ENCODE assay signal across 28 cellular contexts in the genomic region with DNA sequence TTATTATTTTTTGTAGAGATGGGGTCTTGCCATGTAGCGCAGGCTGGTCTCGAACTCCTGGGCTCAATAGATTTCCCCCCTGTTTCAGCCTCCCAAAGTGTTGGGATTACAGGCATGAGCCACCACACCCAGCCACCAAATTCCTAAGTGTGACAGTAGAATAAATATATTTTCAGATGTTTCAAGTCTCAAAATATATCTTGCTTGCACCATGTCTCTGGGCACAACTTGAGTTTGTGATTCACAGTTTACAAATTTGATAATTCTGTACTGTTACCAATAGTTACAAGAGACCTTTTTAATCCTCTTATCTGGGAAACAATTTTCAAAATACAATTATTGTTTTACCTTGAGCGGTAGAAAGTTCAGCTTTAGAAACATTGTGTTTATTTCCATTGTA.
"Had no signal": no experiment of that assay in that cellular context is flagged by ENCODE, and none has a peak within 500 bp of the region (broad histone marks: within the 10 kb centered on the region; RNA-seq: fewer than 3 reads in every experiment).

No MANE protein-coding gene starts in this region.

- H3K4me1 ChIP-seq: pancreas, prostate gland had no signal

- DNase-seq: naive B cell; naive thymus-derived CD8-positive, alpha-beta T cell; nephron progenitor cell; nucleus accumbens; pancreas; retina; small intestine; stimulated activated CD4-positive, alpha-beta T cell treated with anti-CD3 and anti-CD28 coated beads, Interleukin-15, amount 100 ng/mL, for 24 hours; stimulated activated CD4-positive, alpha-beta T cell treated with anti-CD3 and anti-CD28 coated beads, Interleukin-2, amount 100 ng/mL, for 24 hours; stimulated activated CD4-positive, alpha-beta T cell treated with anti-CD3 and anti-CD28 coated beads, Interleukin-2, amount 100 ng/mL, for 48 hours; stimulated activated CD4-positive, alpha-beta T cell treated with anti-CD3 and anti-CD28 coated beads, Interleukin-4, amount 100 ng/mL, for 24 hours; stimulated activated naive B cell treated with anti-CD40 and anti-IgM and Interleukin-4, amounts not matched to agents 10 μg/mL and 1 μg/mL and 100 μg/mL, for 72 hours; stimulated activated naive CD4-positive, alpha-beta T cell treated with Interleukin-2 at 50 U/mL for 16 hours; stomach; thyroid gland; trophoblast cell; upper lobe of right lung; uterus had no signal

- H3K27me3 ChIP-seq: neutrophil, pancreas, stomach, thyroid gland, tibial nerve, upper lobe of right lung, uterus had no signal

- H3K36me3 ChIP-seq: neutrophil, pancreas, prostate gland, thoracic aorta, thyroid gland, upper lobe of right lung, uterus had no signal

- H3K27ac Mint-ChIP-seq: naive B cell; naive thymus-derived CD8-positive, alpha-beta T cell; nephron progenitor cell; stimulated activated effector memory CD8-positive, alpha-beta T cell treated with anti-CD3 and anti-CD28 coated beads, Interleukin-12 subunit alpha, Interleukin-12 subunit beta, amount 100 ng/mL, for 72 hours; stimulated activated naive B cell treated with anti-CD40 and anti-IgM and Interleukin-4, amounts not matched to agents 10 μg/mL and 1 μg/mL and 100 μg/mL, for 72 hours; stimulated activated naive CD8-positive, alpha-beta T cell treated with anti-CD3 and anti-CD28 coated beads, Interleukin-15, Interleukin-2, amounts not matched to agents 100 ng/mL and 50 ng/mL, for 24 hours had no signal

- H3K9me3 Mint-ChIP-seq: naive B cell; naive thymus-derived CD8-positive, alpha-beta T cell; natural killer cell treated with Interleukin-12 subunit alpha and Interleukin-12 subunit beta and Interleukin-15 and Interleukin-18, amount 100 ng/mL, for 72 hours; nephron progenitor cell; neural crest cell; stimulated activated effector memory CD8-positive, alpha-beta T cell treated with anti-CD3 and anti-CD28 coated beads, Interleukin-12 subunit alpha, Interleukin-12 subunit beta, amount 100 ng/mL, for 72 hours; stimulated activated naive B cell treated with anti-CD40 and anti-IgM and Interleukin-4, amounts not matched to agents 10 μg/mL and 1 μg/mL and 100 μg/mL, for 72 hours; stimulated activated naive CD8-positive, alpha-beta T cell treated with anti-CD3 and anti-CD28 coated beads, Interleukin-15, Interleukin-2, amounts not matched to agents 100 ng/mL and 50 ng/mL, for 24 hours had no signal

- ATAC-seq: naive thymus-derived CD8-positive, alpha-beta T cell; natural killer cell treated with Interleukin-12 subunit alpha and Interleukin-12 subunit beta and Interleukin-15 and Interleukin-18, amount 100 ng/mL, for 72 hours; pancreas; right cardiac atrium; sciatic nerve; stimulated activated effector memory CD8-positive, alpha-beta T cell treated with anti-CD3 and anti-CD28 coated beads, Interleukin-12 subunit alpha, Interleukin-12 subunit beta, amount 100 ng/mL, for 72 hours; stimulated activated naive B cell treated with anti-CD40 and anti-IgM and Interleukin-4, amounts not matched to agents 10 μg/mL and 1 μg/mL and 100 μg/mL, for 72 hours; upper lobe of right lung had no signal

- H3K27me3 Mint-ChIP-seq: naive B cell; naive thymus-derived CD8-positive, alpha-beta T cell; natural killer cell treated with Interleukin-12 subunit alpha and Interleukin-12 subunit beta and Interleukin-15 and Interleukin-18, amount 100 ng/mL, for 72 hours; stimulated activated naive B cell treated with anti-CD40 and anti-IgM and Interleukin-4, amounts not matched to agents 10 μg/mL and 1 μg/mL and 100 μg/mL, for 72 hours; stimulated activated naive CD8-positive, alpha-beta T cell treated with anti-CD3 and anti-CD28 coated beads, Interleukin-15, Interleukin-2, amounts not matched to agents 100 ng/mL and 50 ng/mL, for 24 hours had no signal

- H3K9me3 ChIP-seq: neutrophil, pancreas, prostate gland, stomach, thoracic aorta, thyroid gland, tibial nerve, upper lobe of right lung, uterus had no signal

- H3K27ac ChIP-seq: neutrophil, pancreas, prostate gland, stomach, thoracic aorta, thyroid gland, tibial nerve, upper lobe of right lung, uterus had no signal

- H3K4me3 ChIP-seq: pancreas, prostate gland, stomach, thoracic aorta, thyroid gland, tibial nerve, upper lobe of right lung, uterus had no signal

- H3K4me3 Mint-ChIP-seq: naive thymus-derived CD8-positive, alpha-beta T cell; natural killer cell treated with Interleukin-12 subunit alpha and Interleukin-12 subunit beta and Interleukin-15 and Interleukin-18, amount 100 ng/mL, for 72 hours; nephron progenitor cell; neural crest cell; stimulated activated effector memory CD8-positive, alpha-beta T cell treated with anti-CD3 and anti-CD28 coated beads, Interleukin-12 subunit alpha, Interleukin-12 subunit beta, amount 100 ng/mL, for 72 hours; stimulated activated naive B cell treated with anti-CD40 and anti-IgM and Interleukin-4, amounts not matched to agents 10 μg/mL and 1 μg/mL and 100 μg/mL, for 72 hours; stimulated activated naive CD8-positive, alpha-beta T cell treated with anti-CD3 and anti-CD28 coated beads, Interleukin-15, Interleukin-2, amounts not matched to agents 100 ng/mL and 50 ng/mL, for 24 hours had no signal
